In the genomic region with DNA sequence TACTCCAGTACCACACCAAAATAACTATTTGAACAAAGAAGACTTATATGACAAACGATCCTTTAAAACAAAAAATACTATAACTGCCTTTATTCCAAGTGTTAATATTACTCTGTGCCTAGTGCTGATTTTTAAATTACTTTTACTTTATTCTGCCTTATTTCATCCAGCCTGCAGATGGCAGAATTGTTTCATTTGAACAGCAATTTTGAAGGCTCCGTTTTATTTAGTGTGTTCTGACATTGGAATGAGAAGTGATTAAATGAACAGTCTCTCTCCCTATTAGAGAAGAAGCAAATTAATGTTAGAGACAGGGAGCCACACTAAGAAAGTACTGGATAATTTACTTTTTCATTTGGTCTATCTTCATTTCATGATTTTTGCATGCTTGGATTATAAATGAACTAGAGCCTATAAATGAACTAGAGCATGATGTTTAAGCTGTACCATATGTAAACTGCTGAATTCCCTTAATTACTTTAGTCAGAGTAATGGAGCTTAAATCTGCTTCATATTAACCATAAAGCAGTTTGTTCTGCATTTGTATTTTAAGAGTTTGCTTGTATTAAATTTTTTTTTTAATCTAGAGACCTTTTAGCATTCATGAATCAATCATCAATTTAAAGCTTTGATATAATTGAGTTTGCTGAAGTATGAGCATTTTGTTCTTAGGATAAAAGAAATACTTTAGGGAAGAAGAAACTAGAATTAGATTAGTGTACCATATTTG, we compare ENCODE assay signal across 8 cellular contexts. TPM values are rescaled to one million over a fixed set of nuclear protein-coding genes. Genes with fewer than 3 reads are reported as not detected.
A peak's percentile ranks its signal among the peaks of the same experiment; 100 is the strongest.
DNase-seq lines count a peak whose midpoint lies in the region; ATAC-seq, FAIRE-seq and TF ChIP-seq lines count a peak whose summit lies in the region.

No MANE protein-coding gene starts in this region.

- H3K4me3 Mint-ChIP-seq in Caco-2 (ENCODE audit: unreplicated experiment): no peak overlapping the region

- POLR2A ChIA-PET in Caco-2 (lab: Charles Lee): no interaction called here

- no peaks in the 10 kb centered on the region for H3K27me3 ChIP-seq in Caco-2 (replicated peaks; ENCODE audit: control insufficient read depth, insufficient read depth, low read length)

- BruUV-seq in Caco-2 (replicated peaks; lab: Mats Ljungman, UMichigan): no TSS peak

- intact Hi-C loops in Caco-2 (cut with micrococcal nuclease; ENCODE audit: unreplicated experiment): loop anchor here (1.0 to 5.0 kb wide), 5 partner anchors 211 to 561 kb away; a partner anchor contains a TSS

- TF ChIP-seq CTCF in Caco-2 (IDR thresholded peaks at IDR 0.05; ENCODE audit: insufficient read depth in 1 of 2, low read depth in 1 of 2, low read length in 1 of 2, severe bottlenecking in 1 of 2, unreplicated experiment in 1 of 2): peak; percentile 51 to 73

- H3K27me3 Mint-ChIP-seq in Caco-2 (ENCODE audit: insufficient read depth, unreplicated experiment): no peaks in the 10 kb centered on the region

- peak in 1 of 2 experiments; percentile 47 for DNase-seq in Caco-2
- DNase-seq in H4 (ENCODE audit: low spot score): peak; percentile 60
- DNase-seq in NCI-H82 (lab: John Stamatoyannopoulos, UW): peak; percentile 60
- peak; percentile 12 for DNase-seq in brain pericyte (ENCODE audit: low read depth, low spot score)
- peak; percentile 62 for DNase-seq in kidney tubule cell (ENCODE audit: low spot score)
- peak; percentile 8 for DNase-seq in urothelium cell line (ENCODE audit: low spot score)
- DNase-seq in NCI-H187 (lab: John Stamatoyannopoulos, UW): no peak

- H3K4me3 ChIP-seq in Caco-2 (ENCODE audit: low read depth, low read length): no peak overlapping the region

- H3K4me1 ChIP-seq in Caco-2: peaks cover 50% of the 10 kb centered on the region

- H3K36me3 Mint-ChIP-seq in Caco-2 (ENCODE audit: insufficient read depth, unreplicated experiment): peaks cover 2% of the 10 kb centered on the region

- no peak for ATAC-seq in GM18867 (IDR thresholded peaks at IDR 0.05; ENCODE audit: unreplicated experiment)

- CTCF ChIA-PET in Caco-2 (lab: Charles Lee): interaction anchor here (0.6 to 1.8 kb wide), 3 partner anchors 189 to 466 kb away, joined by 3 to 6 read pairs (median 5); no protein-coding TSS in a partner anchor

- no peaks in the 10 kb centered on the region for H3K36me3 ChIP-seq in Caco-2 (ENCODE audit: control insufficient read depth, insufficient read depth, low read length)

- H3K9me3 ChIP-seq in Caco-2: no peaks in the 10 kb centered on the region

- no peak for FAIRE-seq in urothelium cell line (lab: Jason Lieb, UNC)

- H3K27ac Mint-ChIP-seq in Caco-2 (ENCODE audit: unreplicated experiment): no peak overlapping the region

- H3K4me1 Mint-ChIP-seq in Caco-2 (ENCODE audit: low read depth, unreplicated experiment): peaks cover 41% of the 10 kb centered on the region

- no peaks in the 10 kb centered on the region for H3K9me3 Mint-ChIP-seq in Caco-2 (ENCODE audit: unreplicated experiment)

RNA-seq across cellular contexts. Expression of a gene that starts 9.8 kb away (rescaled TPM):
- 78.5 and 85.4 TPM in 2 replicates for total RNA-seq in Caco-2 (2022)
- 74.8 and 78.9 TPM in 2 replicates for total RNA-seq in H4 (2014; rRNA removed; shearing (Covaris generic))

RNA-seq across cellular contexts. Expression of a gene that starts 10.1 kb away (rescaled TPM):
- total RNA-seq in Caco-2 (2022): 19.8 and 21.1 TPM in 2 replicates
- total RNA-seq in H4 (2014; rRNA removed; shearing (Covaris generic)): 124 and 131 TPM in 2 replicates

Comparison
In these comparisons a context has a peak if more than half of its experiments do, and no peak if none do; other contexts are left out.
1. DNase-seq: peak in H4 (single experiment), NCI-H82 (single experiment), brain pericyte (single experiment), kidney tubule cell (single experiment) and urothelium cell line (single experiment); none in NCI-H187 (0 of 2).